27 cellular contexts compared by ENCODE assay signal in the genomic region with DNA sequence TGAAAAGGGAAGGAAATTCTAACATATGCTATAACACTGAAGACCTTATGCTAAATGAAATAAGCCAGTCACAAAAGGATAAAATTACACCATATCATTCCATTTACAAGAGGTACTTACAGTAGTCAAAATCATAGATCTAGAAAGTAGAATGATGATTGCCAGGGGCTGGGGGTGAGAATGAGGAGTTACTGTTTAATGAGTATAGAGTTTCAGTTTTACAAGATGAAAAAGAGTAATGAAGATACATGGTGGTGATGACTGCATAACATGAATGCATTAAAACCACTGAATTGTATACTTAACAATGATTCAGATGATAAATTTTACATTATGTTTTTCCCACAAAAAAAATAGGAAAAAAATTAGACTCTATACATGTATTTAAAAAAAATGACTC.
DNase-seq lines count a peak whose midpoint lies in the region; ATAC-seq lines count a peak whose summit lies in the region.
"Had no signal": no experiment of that assay in that cellular context is flagged by ENCODE, and none has a peak within 500 bp of the region (broad histone marks: within the 10 kb centered on the region; RNA-seq: fewer than 3 reads in every experiment).

No MANE protein-coding gene starts in this region.

- H3K27ac Mint-ChIP-seq in activated CD4-positive, alpha-beta T cell treated with anti-CD3 and anti-CD28 coated beads, Interleukin-2, amount 10 ng/mL, durations not matched to agents 24 days and 14 days = no peak overlapping the region
- H3K27ac Mint-ChIP-seq in activated T-cell treated with anti-CD3 and anti-CD28 coated beads, Interleukin-2, amount 50 U/mL, for 72 hours = no peak overlapping the region
- no peak overlapping the region for H3K27ac Mint-ChIP-seq in stimulated activated naive B cell treated with anti-CD40 and anti-IgM and Interleukin-4, amounts not matched to agents 10 μg/mL and 1 μg/mL and 100 μg/mL, for 72 hours
- H3K27ac Mint-ChIP-seq: activated naive CD8-positive, alpha-beta T cell; CD14-positive monocyte had no signal

- DNase-seq in activated CD4-positive, alpha-beta T cell treated with anti-CD3 and anti-CD28 coated beads for 24 hours (ENCODE audit: low read depth in 2 of 2) = peak; percentile 1 to 4
- DNase-seq in activated CD4-positive, alpha-beta T cell treated with anti-CD3 and anti-CD28 coated beads, Interleukin-2, amount 10 ng/mL, durations not matched to agents 24 days and 14 days = no peak
- DNase-seq in stimulated activated CD4-positive, alpha-beta T cell treated with anti-CD3 and anti-CD28 coated beads, Interleukin-12 subunit alpha, Interleukin-12 subunit beta, amount 100 ng/mL, for 48 hours (ENCODE audit: low read depth in 2 of 3, low spot score in 1 of 3) = peak in 2 of 3 donors; percentile 3 to 11
- DNase-seq in stimulated activated CD4-positive, alpha-beta T cell treated with anti-CD3 and anti-CD28 coated beads, Interleukin-12 subunit alpha, Interleukin-12 subunit beta, amount 100 ng/mL, for 4 hours = no peak
- DNase-seq in activated T-cell treated with anti-CD3 and anti-CD28 coated beads, Interleukin-2, amount 50 U/mL, for 72 hours = peak; percentile 18 to 20
- DNase-seq in stimulated activated naive B cell treated with anti-CD40 and anti-IgM and Interleukin-4, amounts not matched to agents 10 μg/mL and 1 μg/mL and 100 μg/mL, for 72 hours = no peak
- DNase-seq in activated CD8-positive, alpha-beta memory T cell treated with anti-CD3 and anti-CD28 coated beads for 24 hours = no peak
- no peak for DNase-seq in neuronal stem cell (ENCODE audit: low spot score)
- DNase-seq: 8988T, aorta, Caco-2, DMS79, GDM1, Kasumi-1, NCI-H1436 treated with DMSO at 0.1 percent for 48 hours, NCI-H2107, NCI-H446 treated with DMSO at 0.1 percent for 48 hours, NCI-H82, RPMI8226, SJCRH30, T-helper 9 cell, thyroid gland, uterus had no signal

- no peak overlapping the region for H2AFZ ChIP-seq in neuronal stem cell (ENCODE audit: low read length)

- no peak overlapping the region for H3K18ac ChIP-seq in neuronal stem cell (ENCODE audit: low read length)

- H2BK5ac ChIP-seq in neuronal stem cell (ENCODE audit: low read length) = no peak overlapping the region

- H3K4me3 Mint-ChIP-seq in activated CD4-positive, alpha-beta T cell treated with anti-CD3 and anti-CD28 coated beads, Interleukin-2, amount 10 ng/mL, durations not matched to agents 24 days and 14 days = no peak overlapping the region
- no peak overlapping the region for H3K4me3 Mint-ChIP-seq in activated T-cell treated with anti-CD3 and anti-CD28 coated beads, Interleukin-2, amount 50 U/mL, for 72 hours
- H3K4me3 Mint-ChIP-seq in stimulated activated naive B cell treated with anti-CD40 and anti-IgM and Interleukin-4, amounts not matched to agents 10 μg/mL and 1 μg/mL and 100 μg/mL, for 72 hours = no peak overlapping the region
- H3K4me3 Mint-ChIP-seq: activated naive CD8-positive, alpha-beta T cell; CD14-positive monocyte had no signal

- peak; percentile 96 for ATAC-seq in activated T-cell treated with anti-CD3 and anti-CD28 coated beads, Interleukin-2, amount 50 U/mL, for 72 hours (replicated peaks in 1 of 2)
- peak; percentile 29 to 33 for ATAC-seq in stimulated activated naive B cell treated with anti-CD40 and anti-IgM and Interleukin-4, amounts not matched to agents 10 μg/mL and 1 μg/mL and 100 μg/mL, for 72 hours (replicated peaks)
- ATAC-seq: sciatic nerve had no signal

- no peak overlapping the region for H3K4me3 ChIP-seq in neuronal stem cell (ENCODE audit: low read length in 2 of 2)
- H3K4me3 ChIP-seq: prostate gland, SJCRH30, thyroid gland, uterus had no signal

- peaks cover 0 to 2% of the 10 kb centered on the region in 2 donors for H3K9me3 ChIP-seq in neuronal stem cell (replicated peaks in 1 of 2; ENCODE audit: control insufficient read depth in 2 of 2, insufficient read depth in 1 of 2, low read depth in 1 of 2, low read length in 2 of 2)
- H3K9me3 ChIP-seq: Caco-2, prostate gland, SJCRH30, thyroid gland, uterus had no signal

- H3K14ac ChIP-seq in neuronal stem cell (ENCODE audit: low read length) = no peak overlapping the region

- H3K4me1 ChIP-seq in neuronal stem cell (ENCODE audit: control insufficient read depth in 2 of 2, insufficient read depth in 1 of 2, low read depth in 1 of 2, low read length in 2 of 2) = no peaks in the 10 kb centered on the region
- H3K4me1 ChIP-seq: Caco-2, prostate gland, SJCRH30, thyroid gland, uterus had no signal

- H2BK15ac ChIP-seq in neuronal stem cell (ENCODE audit: low read length) = no peak overlapping the region

- H3K9ac ChIP-seq in neuronal stem cell (ENCODE audit: low read depth, low read length, poor library complexity) = no peak overlapping the region

- no peaks in the 10 kb centered on the region for H3K79me1 ChIP-seq in neuronal stem cell (ENCODE audit: low read depth, low read length)

- peaks cover 16% of the 10 kb centered on the region for H3K36me3 Mint-ChIP-seq in activated CD4-positive, alpha-beta T cell treated with anti-CD3 and anti-CD28 coated beads, Interleukin-2, amount 10 ng/mL, durations not matched to agents 24 days and 14 days (ENCODE audit: low read depth)
- peaks cover 4 to 10% of the 10 kb centered on the region in 2 donors for H3K36me3 Mint-ChIP-seq in activated T-cell treated with anti-CD3 and anti-CD28 coated beads, Interleukin-2, amount 50 U/mL, for 72 hours (ENCODE audit: insufficient read depth in 2 of 2)
- peaks cover 18 to 26% of the 10 kb centered on the region in 2 donors for H3K36me3 Mint-ChIP-seq in stimulated activated naive B cell treated with anti-CD40 and anti-IgM and Interleukin-4, amounts not matched to agents 10 μg/mL and 1 μg/mL and 100 μg/mL, for 72 hours

- no peak overlapping the region for H2AK5ac ChIP-seq in neuronal stem cell (ENCODE audit: low read depth, low read length)

- no peak overlapping the region for H4K91ac ChIP-seq in neuronal stem cell (ENCODE audit: low read depth, low read length, poor library complexity)

- no peak overlapping the region for H3K4me2 ChIP-seq in neuronal stem cell (ENCODE audit: insufficient read depth, low read length, poor library complexity, severe bottlenecking)

- H3K9me3 Mint-ChIP-seq in activated CD4-positive, alpha-beta T cell treated with anti-CD3 and anti-CD28 coated beads, Interleukin-2, amount 10 ng/mL, durations not matched to agents 24 days and 14 days = peaks cover 4% of the 10 kb centered on the region
- no peaks in the 10 kb centered on the region for H3K9me3 Mint-ChIP-seq in activated T-cell treated with anti-CD3 and anti-CD28 coated beads, Interleukin-2, amount 50 U/mL, for 72 hours
- peaks cover 0 to 1% of the 10 kb centered on the region in 2 donors for H3K9me3 Mint-ChIP-seq in stimulated activated naive B cell treated with anti-CD40 and anti-IgM and Interleukin-4, amounts not matched to agents 10 μg/mL and 1 μg/mL and 100 μg/mL, for 72 hours

- intact Hi-C loops in activated CD4-positive, alpha-beta T cell treated with anti-CD3 and anti-CD28 coated beads, Interleukin-2, amount 10 ng/mL, durations not matched to agents 24 days and 14 days (cut with micrococcal nuclease) = no loop called here

- H3K4ac ChIP-seq in neuronal stem cell (ENCODE audit: low read length) = no peak overlapping the region

- H2BK12ac ChIP-seq in neuronal stem cell (ENCODE audit: low read length) = no peak overlapping the region

- H3K4me1 Mint-ChIP-seq in activated CD4-positive, alpha-beta T cell treated with anti-CD3 and anti-CD28 coated beads, Interleukin-2, amount 10 ng/mL, durations not matched to agents 24 days and 14 days = no peaks in the 10 kb centered on the region
- H3K4me1 Mint-ChIP-seq in activated T-cell treated with anti-CD3 and anti-CD28 coated beads, Interleukin-2, amount 50 U/mL, for 72 hours (ENCODE audit: low read depth) = peaks cover 16% of the 10 kb centered on the region
- peaks cover 4 to 11% of the 10 kb centered on the region in 2 donors for H3K4me1 Mint-ChIP-seq in stimulated activated naive B cell treated with anti-CD40 and anti-IgM and Interleukin-4, amounts not matched to agents 10 μg/mL and 1 μg/mL and 100 μg/mL, for 72 hours

- no peaks in the 10 kb centered on the region for H3K27me3 Mint-ChIP-seq in activated CD4-positive, alpha-beta T cell treated with anti-CD3 and anti-CD28 coated beads, Interleukin-2, amount 10 ng/mL, durations not matched to agents 24 days and 14 days
- H3K27me3 Mint-ChIP-seq in activated T-cell treated with anti-CD3 and anti-CD28 coated beads, Interleukin-2, amount 50 U/mL, for 72 hours (ENCODE audit: low read depth) = no peaks in the 10 kb centered on the region
- no peaks in the 10 kb centered on the region for H3K27me3 Mint-ChIP-seq in stimulated activated naive B cell treated with anti-CD40 and anti-IgM and Interleukin-4, amounts not matched to agents 10 μg/mL and 1 μg/mL and 100 μg/mL, for 72 hours
- H3K27me3 Mint-ChIP-seq: activated naive CD8-positive, alpha-beta T cell had no signal

- peaks cover 0 to 5% of the 10 kb centered on the region in 2 donors for H3K36me3 ChIP-seq in neuronal stem cell (replicated peaks in 1 of 2; ENCODE audit: control insufficient read depth in 2 of 2, insufficient read depth in 2 of 2, low read length in 2 of 2)
- H3K36me3 ChIP-seq: prostate gland, SJCRH30, thyroid gland, uterus had no signal

- no peak overlapping the region for H4K8ac ChIP-seq in neuronal stem cell (ENCODE audit: low read depth, low read length)

- H2BK120ac ChIP-seq in neuronal stem cell (ENCODE audit: low read depth, low read length) = no peak overlapping the region

- no peaks in the 10 kb centered on the region for H3K27me3 ChIP-seq in neuronal stem cell (ENCODE audit: control insufficient read depth in 3 of 3, insufficient read depth in 3 of 3, low read depth in 1 of 3, low read length in 3 of 3)
- H3K27me3 ChIP-seq: SJCRH30, thyroid gland, uterus had no signal

- H3K27ac ChIP-seq in neuronal stem cell (replicated peaks; ENCODE audit: low read length) = no peak overlapping the region
- H3K27ac ChIP-seq: prostate gland, SJCRH30, thyroid gland, uterus had no signal

- no peak overlapping the region for H3K23ac ChIP-seq in neuronal stem cell (ENCODE audit: low read depth, low read length, poor library complexity)

Comparison
In these comparisons a context has a peak if more than half of its experiments do, and no peak if none do; other contexts are left out.
1. DNase-seq: peak in activated CD4-positive, alpha-beta T cell treated with anti-CD3 and anti-CD28 coated beads for 24 hours (2 of 2), stimulated activated CD4-positive, alpha-beta T cell treated with anti-CD3 and anti-CD28 coated beads, Interleukin-12 subunit alpha, Interleukin-12 subunit beta, amount 100 ng/mL, for 48 hours (2 of 3) and activated T-cell treated with anti-CD3 and anti-CD28 coated beads, Interleukin-2, amount 50 U/mL, for 72 hours (2 of 2); none in activated CD4-positive, alpha-beta T cell treated with anti-CD3 and anti-CD28 coated beads, Interleukin-2, amount 10 ng/mL, durations not matched to agents 24 days and 14 days (single experiment), stimulated activated CD4-positive, alpha-beta T cell treated with anti-CD3 and anti-CD28 coated beads, Interleukin-12 subunit alpha, Interleukin-12 subunit beta, amount 100 ng/mL, for 4 hours (single experiment), stimulated activated naive B cell treated with anti-CD40 and anti-IgM and Interleukin-4, amounts not matched to agents 10 μg/mL and 1 μg/mL and 100 μg/mL, for 72 hours (single experiment), activated CD8-positive, alpha-beta memory T cell treated with anti-CD3 and anti-CD28 coated beads for 24 hours (single experiment) and neuronal stem cell (single experiment).